ENCODE assay signal across 22 cellular contexts in genomic region chr11:624705-625635, GRCh38. TPM values are rescaled to one million over a fixed set of nuclear protein-coding genes. Genes with fewer than 3 reads are reported as not detected.
DNase-seq lines count a peak whose midpoint lies in the region; ATAC-seq and TF ChIP-seq lines count a peak whose summit lies in the region.
"Had no signal": no experiment of that assay in that cellular context is flagged by ENCODE, and none has a peak within 500 bp of the region (broad histone marks: within the 10 kb centered on the region; RNA-seq: fewer than 3 reads in every experiment).

A gene with protein sequence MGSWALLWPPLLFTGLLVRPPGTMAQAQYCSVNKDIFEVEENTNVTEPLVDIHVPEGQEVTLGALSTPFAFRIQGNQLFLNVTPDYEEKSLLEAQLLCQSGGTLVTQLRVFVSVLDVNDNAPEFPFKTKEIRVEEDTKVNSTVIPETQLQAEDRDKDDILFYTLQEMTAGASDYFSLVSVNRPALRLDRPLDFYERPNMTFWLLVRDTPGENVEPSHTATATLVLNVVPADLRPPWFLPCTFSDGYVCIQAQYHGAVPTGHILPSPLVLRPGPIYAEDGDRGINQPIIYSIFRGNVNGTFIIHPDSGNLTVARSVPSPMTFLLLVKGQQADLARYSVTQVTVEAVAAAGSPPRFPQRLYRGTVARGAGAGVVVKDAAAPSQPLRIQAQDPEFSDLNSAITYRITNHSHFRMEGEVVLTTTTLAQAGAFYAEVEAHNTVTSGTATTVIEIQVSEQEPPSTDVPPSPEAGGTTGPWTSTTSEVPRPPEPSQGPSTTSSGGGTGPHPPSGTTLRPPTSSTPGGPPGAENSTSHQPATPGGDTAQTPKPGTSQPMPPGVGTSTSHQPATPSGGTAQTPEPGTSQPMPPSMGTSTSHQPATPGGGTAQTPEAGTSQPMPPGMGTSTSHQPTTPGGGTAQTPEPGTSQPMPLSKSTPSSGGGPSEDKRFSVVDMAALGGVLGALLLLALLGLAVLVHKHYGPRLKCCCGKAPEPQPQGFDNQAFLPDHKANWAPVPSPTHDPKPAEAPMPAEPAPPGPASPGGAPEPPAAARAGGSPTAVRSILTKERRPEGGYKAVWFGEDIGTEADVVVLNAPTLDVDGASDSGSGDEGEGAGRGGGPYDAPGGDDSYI (minus strand): TSS chr11:624955. CDS start chr11:624902, 53 bp downstream.

- peaks cover 33% of the 10 kb centered on the region for H3K4me1 Mint-ChIP-seq in CD14-positive monocyte
- no peaks in the 10 kb centered on the region for H3K4me1 Mint-ChIP-seq in endodermal cell
- H3K4me1 Mint-ChIP-seq in activated CD4-positive, alpha-beta memory T cell treated with anti-CD3 and anti-CD28 coated beads for 36 hours (ENCODE audit: low read depth) = peaks cover 20% of the 10 kb centered on the region

- peak within 1 kb of the TSS in 1 of 7 donors; percentile 30 for H3K27ac Mint-ChIP-seq in CD14-positive monocyte
- no peak within 1 kb of the TSS for H3K27ac Mint-ChIP-seq in endodermal cell
- H3K27ac Mint-ChIP-seq in activated CD4-positive, alpha-beta memory T cell treated with anti-CD3 and anti-CD28 coated beads for 36 hours = no peak within 1 kb of the TSS
- H3K27ac Mint-ChIP-seq: activated CD8-positive, alpha-beta memory T cell treated with anti-CD3 and anti-CD28 coated beads, Interleukin-2, amount 10 ng/mL, durations not matched to agents 7 days and 5 days; H9 had no signal

- H3K4me3 ChIP-seq in endodermal cell (ENCODE audit: low read length) (no peak within 1 kb of the TSS), muscle layer of duodenum (ENCODE audit: low read depth in 1 of 2, low read length in 2 of 2) (peak within 1 kb of the TSS in 1 of 2 donors; percentile 30)
- H3K4me3 ChIP-seq: PC-9 had no signal

- H3K9me3 Mint-ChIP-seq in CD14-positive monocyte = peaks cover 0 to 16% (median 8%) of the 10 kb centered on the region in 7 donors
- H3K9me3 Mint-ChIP-seq in endodermal cell = peaks cover 5% of the 10 kb centered on the region
- H3K9me3 Mint-ChIP-seq in activated CD4-positive, alpha-beta memory T cell treated with anti-CD3 and anti-CD28 coated beads for 36 hours = no peaks in the 10 kb centered on the region
- H3K9me3 Mint-ChIP-seq: central memory CD8-positive, alpha-beta T cell; H9; stimulated activated naive CD8-positive, alpha-beta T cell treated with anti-CD3 and anti-CD28 coated beads, Interleukin-15, amount 100 ng/mL, for 72 hours had no signal

- H3K27ac ChIP-seq in endodermal cell (ENCODE audit: low read depth, low read length) (no peak within 1 kb of the TSS), muscle layer of duodenum (ENCODE audit: low read length) (peak within 1 kb of the TSS; percentile 45)
- H3K27ac ChIP-seq: neutrophil, PC-9, upper lobe of left lung had no signal

- WGBS in endodermal cell (ENCODE audit: insufficient coverage in 1 of 2, insufficient read length in 1 of 2), 2 experiments = 91% methylated on average over 18 to 33 of the region's 33 CpGs

- TF ChIP-seq CTCF in CD14-positive monocyte (IDR thresholded peaks at IDR 0.05) (no peak), endodermal cell (conservative IDR thresholded peaks at IDR 0.05) (no peak)

- peak within 1 kb of the TSS in 1 of 2 donors; percentile 51 for H3K4me3 Mint-ChIP-seq in CD14-positive monocyte
- H3K4me3 Mint-ChIP-seq in endodermal cell = no peak within 1 kb of the TSS
- H3K4me3 Mint-ChIP-seq in activated CD4-positive, alpha-beta memory T cell treated with anti-CD3 and anti-CD28 coated beads for 36 hours = no peak within 1 kb of the TSS
- H3K4me3 Mint-ChIP-seq: activated CD8-positive, alpha-beta memory T cell treated with anti-CD3 and anti-CD28 coated beads, Interleukin-2, amount 10 ng/mL, durations not matched to agents 7 days and 5 days; central memory CD8-positive, alpha-beta T cell; H9 had no signal

- intact Hi-C loops in CD14-positive monocyte (cut with micrococcal nuclease) = no loop called here
- intact Hi-C loops in activated CD4-positive, alpha-beta memory T cell treated with anti-CD3 and anti-CD28 coated beads for 36 hours (cut with micrococcal nuclease) = no loop called here

- H3K27me3 Mint-ChIP-seq in CD14-positive monocyte (ENCODE audit: low read depth in 3 of 3) (peaks cover 39 to 46% (median 40%) of the 10 kb centered on the region in 3 donors), endodermal cell (ENCODE audit: insufficient read depth) (peaks cover 20% of the 10 kb centered on the region)
- peaks cover 10% of the 10 kb centered on the region for H3K27me3 Mint-ChIP-seq in activated CD4-positive, alpha-beta memory T cell treated with anti-CD3 and anti-CD28 coated beads for 36 hours

- DNase-seq in CD14-positive monocyte (ENCODE audit: low spot score) (peak; percentile 44), HuH-7 (ENCODE audit: low spot score) (peak; percentile 89), endodermal cell (peak; percentile 52), DMS79 (lab: John Stamatoyannopoulos, UW) (no peak)
- no peak for DNase-seq in activated CD4-positive, alpha-beta memory T cell treated with anti-CD3 and anti-CD28 coated beads for 36 hours
- DNase-seq: activated CD8-positive, alpha-beta memory T cell treated with anti-CD3 and anti-CD28 coated beads, Interleukin-2, amount 10 ng/mL, durations not matched to agents 7 days and 5 days; activated effector memory CD4-positive, alpha-beta T cell treated with Interleukin-2 at 50 U/mL for 16 hours; amygdala; H9; NCI-H1105; NCI-H69; T-helper 9 cell had no signal

- CTCF ChIA-PET in activated CD4-positive, alpha-beta memory T cell treated with anti-CD3 and anti-CD28 coated beads for 36 hours (lab: Charles Lee) = no interaction called here

- peaks cover 12% of the 10 kb centered on the region for H3K27me3 ChIP-seq in endodermal cell (ENCODE audit: control insufficient read depth, insufficient read depth, low read length, poor library complexity, severe bottlenecking)
- H3K27me3 ChIP-seq in muscle layer of duodenum (ENCODE audit: low read depth, low read length) = no peaks in the 10 kb centered on the region

- POLR2A ChIA-PET in activated CD4-positive, alpha-beta memory T cell treated with anti-CD3 and anti-CD28 coated beads for 36 hours (lab: Charles Lee) = no interaction called here

- H3K4me1 ChIP-seq in endodermal cell (ENCODE audit: control insufficient read depth, insufficient read depth, low read length) (no peaks in the 10 kb centered on the region), muscle layer of duodenum (ENCODE audit: control insufficient read depth in 1 of 2, insufficient read depth in 2 of 2, low read length in 2 of 2) (peaks cover 0 to 4% of the 10 kb centered on the region in 2 donors)

- peaks cover 17 to 18% of the 10 kb centered on the region in 2 donors for H3K36me3 Mint-ChIP-seq in CD14-positive monocyte
- peaks cover 6% of the 10 kb centered on the region for H3K36me3 Mint-ChIP-seq in endodermal cell (ENCODE audit: low read depth)
- peaks cover 1% of the 10 kb centered on the region for H3K36me3 Mint-ChIP-seq in activated CD4-positive, alpha-beta memory T cell treated with anti-CD3 and anti-CD28 coated beads for 36 hours

- H3K9me3 ChIP-seq in endodermal cell (ENCODE audit: control insufficient read depth, low read length) (no peaks in the 10 kb centered on the region), muscle layer of duodenum (ENCODE audit: control insufficient read depth in 1 of 2, low read length in 2 of 2) (no peaks in the 10 kb centered on the region)
- H3K9me3 ChIP-seq: neutrophil, upper lobe of left lung had no signal

- no peak for ATAC-seq in GM18520 (IDR thresholded peaks at IDR 0.05; ENCODE audit: unreplicated experiment)
- ATAC-seq: activated CD8-positive, alpha-beta memory T cell treated with anti-CD3 and anti-CD28 coated beads, Interleukin-2, amount 10 ng/mL, durations not matched to agents 7 days and 5 days; SK-N-SH treated with all-trans-retinoic acid at 6 μM for 48 hours; stimulated activated naive CD8-positive, alpha-beta T cell treated with anti-CD3 and anti-CD28 coated beads, Interleukin-15, amount 100 ng/mL, for 72 hours had no signal

- no peaks in the 10 kb centered on the region for H3K36me3 ChIP-seq in endodermal cell (ENCODE audit: control insufficient read depth, insufficient read depth, low read length)
- no peaks in the 10 kb centered on the region for H3K36me3 ChIP-seq in muscle layer of duodenum (ENCODE audit: control insufficient read depth in 1 of 2, insufficient read depth in 2 of 2, low read length in 2 of 2)
- H3K36me3 ChIP-seq: neutrophil had no signal

- H3K9ac ChIP-seq in endodermal cell (ENCODE audit: extremely low read depth, low read length, poor library complexity, severe bottlenecking) = no peak within 1 kb of the TSS

RNA-seq across cellular contexts. Expression of the gene that starts here (rescaled TPM):
- polyA plus RNA-seq in CD14-positive monocyte = under 1 TPM; 0.18 TPM
- total RNA-seq in endodermal cell = under 1 TPM; 0.13 to 0.27 TPM
- polyA plus RNA-seq in endodermal cell (2013, experiment 1 of 2) = not detected
- polyA plus RNA-seq in endodermal cell (2013, experiment 2 of 2) = not detected
- total RNA-seq in activated CD4-positive, alpha-beta memory T cell treated with anti-CD3 and anti-CD28 coated beads for 36 hours = not detected
- total RNA-seq: activated CD8-positive, alpha-beta memory T cell treated with anti-CD3 and anti-CD28 coated beads, Interleukin-2, amount 10 ng/mL, durations not matched to agents 7 days and 5 days; G401; H9; mammary epithelial cell; PC-9 had no signal
- polyA plus RNA-seq: mammary epithelial cell had no signal

Comparison
In these comparisons a context has a peak if more than half of its experiments do, and no peak if none do; other contexts are left out.
1. Peak in DNase-seq in CD14-positive monocyte; RNA of the gene not detected or under 1 TPM.
2. Peak in DNase-seq in endodermal cell; RNA of the gene not detected or under 1 TPM.